ENCODE assay signal across 10 cellular contexts in genomic region chr5:60597570-60597969, GRCh38.
A peak's percentile ranks its signal among the peaks of the same experiment; 100 is the strongest.
DNase-seq lines count a peak whose midpoint lies in the region; ATAC-seq, FAIRE-seq and TF ChIP-seq lines count a peak whose summit lies in the region.
"Had no signal": no experiment of that assay in that cellular context is flagged by ENCODE, and none has a peak within 500 bp of the region (broad histone marks: within the 10 kb centered on the region; RNA-seq: fewer than 3 reads in every experiment).

No MANE protein-coding gene starts in this region.

- ATAC-seq in GM18907 (IDR thresholded peaks at IDR 0.05; ENCODE audit: unreplicated experiment): peak; percentile 76
- peak; percentile 84 for ATAC-seq in HG02642 (IDR thresholded peaks at IDR 0.05; ENCODE audit: poor library complexity, unreplicated experiment)
- ATAC-seq in effector memory CD8-positive, alpha-beta T cell (replicated peaks): no peak

- peak; percentile 47 for DNase-seq in medulla oblongata (ENCODE audit: extremely low spot score)
- no peak for DNase-seq in RCC 7860 (ENCODE audit: low spot score)
- no peak for DNase-seq in effector memory CD8-positive, alpha-beta T cell
- DNase-seq in GM13976 (ENCODE audit: low spot score): no peak
- no peak for DNase-seq in esophagus muscularis mucosa (ENCODE audit: extremely low spot score)

- H3K4me3 ChIP-seq in Loucy (ENCODE audit: low read length, poor library complexity, severe bottlenecking) (no peak overlapping the region), esophagus muscularis mucosa (no peak overlapping the region)

- TF ChIP-seq CTCF in Loucy (conservative IDR thresholded peaks at IDR 0.05; ENCODE audit: low read length) (no peak), GM13976 (IDR thresholded peaks at IDR 0.05; ENCODE audit: borderline replicate concordance, control extremely low read depth, extremely low read depth, insufficient read depth, missing control alignments) (no peak), esophagus muscularis mucosa (IDR thresholded peaks at IDR 0.05) (no peak)

- peak overlapping the region in 1 of 2 donors; percentile 23 for H3K27ac Mint-ChIP-seq in effector memory CD8-positive, alpha-beta T cell
- H3K27ac Mint-ChIP-seq: activated naive CD4-positive, alpha-beta T cell treated with anti-CD3 and anti-CD28 coated beads, Interleukin-2, amount 50 U/mL, for 24 hours had no signal

- peak overlapping the region; percentile 54 for H3K4me2 ChIP-seq in Loucy (ENCODE audit: low read depth, low read length, poor library complexity, severe bottlenecking)

- H3K9me2 ChIP-seq in Loucy (replicated peaks; ENCODE audit: low read depth, low read length): no peaks in the 10 kb centered on the region

- H4K20me1 ChIP-seq in Loucy (ENCODE audit: insufficient read depth, low read length, poor library complexity, severe bottlenecking): peaks cover 6% of the 10 kb centered on the region

- H3K27ac ChIP-seq in esophagus muscularis mucosa (replicated peaks in 1 of 4): no peak overlapping the region

- H3K9me3 ChIP-seq in Loucy (ENCODE audit: insufficient read depth, low read depth, low read length): no peaks in the 10 kb centered on the region
- H3K9me3 ChIP-seq in esophagus muscularis mucosa: no peaks in the 10 kb centered on the region

- H3K4me3 Mint-ChIP-seq in effector memory CD8-positive, alpha-beta T cell: no peak overlapping the region
- H3K4me3 Mint-ChIP-seq: activated naive CD4-positive, alpha-beta T cell treated with anti-CD3 and anti-CD28 coated beads, Interleukin-2, amount 50 U/mL, for 24 hours had no signal

- in situ Hi-C loops in GM13976 (cut with MboI; ENCODE audit: low sequenced_read_pairs, unreplicated experiment): no loop called here

- H3K27me3 ChIP-seq in Loucy (ENCODE audit: insufficient read depth, low read length, poor library complexity, severe bottlenecking) (no peaks in the 10 kb centered on the region), esophagus muscularis mucosa (no peaks in the 10 kb centered on the region)

- TF ChIP-seq EP300 in esophagus muscularis mucosa (IDR thresholded peaks at IDR 0.05): no peak

- H3K9me3 Mint-ChIP-seq in effector memory CD8-positive, alpha-beta T cell: no peaks in the 10 kb centered on the region
- H3K9me3 Mint-ChIP-seq: activated naive CD4-positive, alpha-beta T cell treated with anti-CD3 and anti-CD28 coated beads, Interleukin-2, amount 50 U/mL, for 24 hours had no signal

- H3K4me1 Mint-ChIP-seq in effector memory CD8-positive, alpha-beta T cell (ENCODE audit: low read depth in 2 of 2): peaks cover 1 to 4% of the 10 kb centered on the region in 2 donors

- H3F3A ChIP-seq in Loucy (ENCODE audit: low read depth): peaks cover 16% of the 10 kb centered on the region; the same call in 1 of the 2 replicates

- peaks cover 18% of the 10 kb centered on the region for H3K4me1 ChIP-seq in Loucy (ENCODE audit: insufficient read depth, low read length, poor library complexity, severe bottlenecking)
- no peaks in the 10 kb centered on the region for H3K4me1 ChIP-seq in esophagus muscularis mucosa

- H3K36me3 Mint-ChIP-seq in effector memory CD8-positive, alpha-beta T cell (ENCODE audit: insufficient read depth): no peaks in the 10 kb centered on the region
- H3K36me3 Mint-ChIP-seq: activated naive CD4-positive, alpha-beta T cell treated with anti-CD3 and anti-CD28 coated beads, Interleukin-2, amount 50 U/mL, for 24 hours had no signal

- intact Hi-C loops in esophagus muscularis mucosa (cut with DNase I): no loop called here

- peaks cover 32% of the 10 kb centered on the region; the same call in 1 of the 2 replicates for H3K36me3 ChIP-seq in Loucy (ENCODE audit: insufficient read depth, low read length)
- no peaks in the 10 kb centered on the region for H3K36me3 ChIP-seq in esophagus muscularis mucosa

- H3K9ac ChIP-seq in Loucy (ENCODE audit: low read depth, low read length, poor library complexity, severe bottlenecking): no peak overlapping the region

- 55% methylated on average over 3 of the region's 3 CpGs for WGBS in esophagus muscularis mucosa

- H2AFZ ChIP-seq in Loucy (ENCODE audit: low read length): no peak overlapping the region

- no peak for TF ChIP-seq POLR2A in esophagus muscularis mucosa (IDR thresholded peaks at IDR 0.05; ENCODE audit: low read depth)

- no peaks in the 10 kb centered on the region for H3K27me3 Mint-ChIP-seq in effector memory CD8-positive, alpha-beta T cell
- H3K27me3 Mint-ChIP-seq: activated naive CD4-positive, alpha-beta T cell treated with anti-CD3 and anti-CD28 coated beads, Interleukin-2, amount 50 U/mL, for 24 hours had no signal

- FAIRE-seq in RCC 7860 (lab: Jason Lieb, UNC): no peak
- FAIRE-seq: H1 had no signal

- no peaks in the 10 kb centered on the region for H3K79me2 ChIP-seq in Loucy (ENCODE audit: insufficient read depth, low read length)
